9 cellular contexts compared by ENCODE assay signal in the genomic region with DNA sequence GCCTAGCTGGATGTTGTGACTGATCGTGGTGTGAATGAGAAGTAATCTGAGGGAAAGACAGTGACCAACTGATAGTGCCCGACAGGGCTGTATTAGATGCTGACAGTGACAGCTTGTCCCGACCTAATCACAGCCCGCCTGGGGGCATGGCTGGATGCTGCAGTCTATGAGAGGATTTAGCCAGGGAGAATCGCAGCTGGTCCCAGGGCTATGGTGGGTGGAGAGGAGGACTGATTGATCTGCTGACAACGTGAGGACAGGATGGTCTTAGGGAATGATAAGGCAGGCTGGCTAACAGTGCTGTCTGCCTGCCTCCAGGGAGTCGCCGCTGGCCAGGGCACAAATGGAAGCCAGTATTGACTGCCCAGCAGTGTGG. TPM values are rescaled to one million over a fixed set of nuclear protein-coding genes. Genes with fewer than 3 reads are reported as not detected.
DNase-seq lines count a peak whose midpoint lies in the region; ATAC-seq, FAIRE-seq and TF ChIP-seq lines count a peak whose summit lies in the region.
"Had no signal": no experiment of that assay in that cellular context is flagged by ENCODE, and none has a peak within 500 bp of the region (broad histone marks: within the 10 kb centered on the region; RNA-seq: fewer than 3 reads in every experiment).

No MANE protein-coding gene starts in this region.

- peaks cover 40% of the 10 kb centered on the region for H3K79me2 ChIP-seq in K562 (ENCODE audit: control insufficient read depth, insufficient read depth, low read length)
- peaks cover 5% of the 10 kb centered on the region for H3K79me2 ChIP-seq in HepG2 (ENCODE audit: insufficient read depth, low read length)

- TF ChIP-seq CTCF in Caco-2 (IDR thresholded peaks at IDR 0.05; ENCODE audit: insufficient read depth in 1 of 2, low read depth in 1 of 2, low read length in 1 of 2, severe bottlenecking in 1 of 2, unreplicated experiment in 1 of 2) = no peak
- TF ChIP-seq CTCF in K562 (IDR thresholded peaks at IDR 0.05 in 2 of 3, conservative IDR thresholded peaks at IDR 0.05 in 1 of 3; ENCODE audit: insufficient read depth in 2 of 3, low read depth in 1 of 3, low read length in 3 of 3) = no peak
- TF ChIP-seq CTCF in HepG2 (CRISPR knock-in tag; IDR thresholded peaks at IDR 0.05) = no peak
- TF ChIP-seq CTCF in tibial artery (IDR thresholded peaks at IDR 0.05) = no peak

- peaks cover 18% of the 10 kb centered on the region for H3K36me3 Mint-ChIP-seq in Caco-2 (ENCODE audit: insufficient read depth, unreplicated experiment)

- H3K9me3 ChIP-seq in Caco-2 = no peaks in the 10 kb centered on the region
- no peaks in the 10 kb centered on the region for H3K9me3 ChIP-seq in K562 (replicated peaks; ENCODE audit: control insufficient read depth, insufficient read depth, low read depth, low read length)
- H3K9me3 ChIP-seq in HepG2 (ENCODE audit: low read length) = no peaks in the 10 kb centered on the region
- H3K9me3 ChIP-seq in tibial artery = no peaks in the 10 kb centered on the region

- H3K4me2 ChIP-seq in K562 (ENCODE audit: insufficient read depth, low read length) (peak overlapping the region; percentile 93), HepG2 (ENCODE audit: low read depth, low read length) (peak overlapping the region; percentile 98)

- peak overlapping the region; percentile 86 to 94 for H3K9ac ChIP-seq in K562 (ENCODE audit: insufficient read depth in 1 of 2, low read depth in 2 of 2, low read length in 2 of 2)
- peak overlapping the region; percentile 68 for H3K9ac ChIP-seq in HepG2 (ENCODE audit: insufficient read depth, low read depth, low read length)

- in situ Hi-C loops in K562 (cut with MboI) (no loop called here), HepG2 (cut with HindIII; ENCODE audit: extremely low pct_ligation_motif_present, low pct_unique_long_range_greater_than_20kb) (no loop called here)

- no peaks in the 10 kb centered on the region for H3K9me3 Mint-ChIP-seq in Caco-2 (ENCODE audit: unreplicated experiment)

- POLR2A ChIA-PET in Caco-2 (lab: Charles Lee) (interaction anchor here (0.6 to 1.9 kb wide), 4 partner anchors 17 to 1610 kb away, joined by 3 to 16 read pairs (median 8); no protein-coding TSS in a partner anchor), K562 (lab: Yijun Ruan, JAX) (interaction anchor here (0.6 to 2.5 kb wide), 5 partner anchors 11 to 72 kb away, joined by 3 to 8 read pairs (median 4); no protein-coding TSS in a partner anchor), HepG2 (lab: Yijun Ruan, JAX) (interaction anchor here (0.6 to 2.5 kb wide), 5 partner anchors 16 to 146 kb away, joined by 3 to 35 read pairs (median 11); no protein-coding TSS in a partner anchor)

- intact Hi-C loops in Caco-2 (cut with micrococcal nuclease; ENCODE audit: unreplicated experiment) = loop anchor here (2.0 to 5.0 kb wide), 3 partner anchors 19 to 106 kb away; partner anchors contain the start of gene HDAC6
- intact Hi-C loops in K562 (cut with micrococcal nuclease) = loop anchor here (5.0 kb wide), 2 partner anchors 91 to 106 kb away; partner anchors contain the start of genes GATA1 and HDAC6
- intact Hi-C loops in HepG2 (cut with micrococcal nuclease; ENCODE audit: unreplicated experiment) = loop anchor here (2.0 kb wide), 1 partner anchor 19 kb away; no protein-coding TSS in a partner anchor
- intact Hi-C loops in tibial artery (cut with DNase I; ENCODE audit: low total_unique reads) = no loop called here

- peak overlapping the region; percentile 85 for H3K4me3 Mint-ChIP-seq in Caco-2 (ENCODE audit: unreplicated experiment)

- no peak for TF ChIP-seq POLR2A in K562 (conservative IDR thresholded peaks at IDR 0.05)
- TF ChIP-seq POLR2A in HepG2 (IDR thresholded peaks at IDR 0.05; ENCODE audit: insufficient read depth in 1 of 2, low read depth in 2 of 2, low read length in 2 of 2) = no peak

- H3K36me3 ChIP-seq in Caco-2 (ENCODE audit: control insufficient read depth, insufficient read depth, low read length) = no peaks in the 10 kb centered on the region
- peaks cover 29% of the 10 kb centered on the region for H3K36me3 ChIP-seq in K562 (ENCODE audit: control insufficient read depth, insufficient read depth, low read length)
- H3K36me3 ChIP-seq in HepG2 (replicated peaks in 1 of 2; ENCODE audit: control insufficient read depth in 1 of 2, insufficient read depth in 2 of 2, low read length in 2 of 2) = peaks cover 1 to 7% of the 10 kb centered on the region in 2 experiments; a peak in 2 of 5 replicates
- peaks cover 0 to 21% (median 11%) of the 10 kb centered on the region in 3 donors for H3K36me3 ChIP-seq in tibial artery

- TF ChIP-seq RAD21 in K562 (CRISPR knock-in tag; conservative IDR thresholded peaks at IDR 0.05 in 1 of 2, IDR thresholded peaks at IDR 0.05 in 1 of 2) (no peak), HepG2 (CRISPR knock-in tag; IDR thresholded peaks at IDR 0.05) (no peak)

- FAIRE-seq in K562 (lab: Jason Lieb, UNC) (no peak), HepG2 (lab: Jason Lieb, UNC) (no peak)

- no peaks in the 10 kb centered on the region for H3K27me3 Mint-ChIP-seq in Caco-2 (ENCODE audit: insufficient read depth, unreplicated experiment)

- H4K20me1 ChIP-seq in K562 (replicated peaks; ENCODE audit: control insufficient read depth, insufficient read depth, low read length) = peaks cover 4% of the 10 kb centered on the region
- H4K20me1 ChIP-seq in HepG2 (ENCODE audit: insufficient read depth, low read length) = no peaks in the 10 kb centered on the region

- H3K27ac ChIP-seq in K562 (ENCODE audit: extremely low read depth, low read depth, low read length) (peak overlapping the region; percentile 95), HepG2 (ENCODE audit: extremely low read length, insufficient read depth, low read length) (peak overlapping the region; percentile 56), tibial artery (peak overlapping the region; percentile 93 to 97)

- H3K27me3 ChIP-seq in Caco-2 (replicated peaks; ENCODE audit: control insufficient read depth, insufficient read depth, low read length) (no peaks in the 10 kb centered on the region), K562 (ENCODE audit: control insufficient read depth in 2 of 2, insufficient read depth in 2 of 2, low read length in 2 of 2) (no peaks in the 10 kb centered on the region), HepG2 (ENCODE audit: control insufficient read depth in 1 of 2, insufficient read depth in 2 of 2, low read length in 2 of 2) (no peaks in the 10 kb centered on the region), tibial artery (no peaks in the 10 kb centered on the region)

- BruUV-seq in Caco-2 (replicated peaks; lab: Mats Ljungman, UMichigan) (TSS peak; percentile 35), K562 (replicated peaks; lab: Mats Ljungman, UMichigan) (no TSS peak), HepG2 (replicated peaks; lab: Mats Ljungman, UMichigan) (no TSS peak)

- H3K4me1 Mint-ChIP-seq in Caco-2 (ENCODE audit: low read depth, unreplicated experiment) = peaks cover 7% of the 10 kb centered on the region

- CTCF ChIA-PET in Caco-2 (lab: Charles Lee) = interaction anchor here (1.7 kb wide), 1 partner anchor 48 kb away, joined by 5 read pairs; no protein-coding TSS in a partner anchor
- CTCF ChIA-PET in K562 (lab: Yijun Ruan, JAX; ENCODE audit: low intra/inter-chr PET ratio) = no interaction called here
- CTCF ChIA-PET in HepG2 (lab: Yijun Ruan, JAX; ENCODE audit: low intra/inter-chr PET ratio, low total read pairs) = no interaction called here

- 3% methylated on average over 8 of the region's 8 CpGs for WGBS in K562 (ENCODE audit: insufficient coverage, low coverage, missing lambda C conversion rate)
- no CpG with 5 or more reads among the region's 8 CpGs for WGBS in HepG2 (ENCODE audit: low lambda C conversion rate)

- H3K4me3 ChIP-seq in Caco-2 (ENCODE audit: low read depth, low read length) (peak overlapping the region; percentile 69), K562 (peak overlapping the region; percentile 80), HepG2 (replicated peaks in 1 of 3; ENCODE audit: insufficient read depth in 1 of 3, low read depth in 2 of 3, low read length in 3 of 3) (peak overlapping the region; percentile 43 to 75 (median 62)), tibial artery (peak overlapping the region; percentile 65 to 81)

- peak overlapping the region; percentile 79 for H3K27ac Mint-ChIP-seq in Caco-2 (ENCODE audit: unreplicated experiment)

- DNase-seq in Caco-2 (peak in 1 of 2 experiments; percentile 4), K562 (ENCODE audit: extremely low read depth in 1 of 4, low spot score in 3 of 4) (no peak), HepG2 (ENCODE audit: low spot score) (no peak), tibial artery (no peak), SHP77 treated with DMSO at 0.1 percent for 48 hours (lab: John Stamatoyannopoulos, UW) (no peak), NCI-H774 (lab: John Stamatoyannopoulos, UW) (no peak)

- TF ChIP-seq EP300 in K562 (IDR thresholded peaks at IDR 0.05; ENCODE audit: low read length) (no peak), HepG2 (IDR thresholded peaks at IDR 0.05; ENCODE audit: low read depth in 2 of 2, low read length in 2 of 2) (no peak), HepG2 (CRISPR knock-in tag; IDR thresholded peaks at IDR 0.05; ENCODE audit: borderline replicate concordance) (no peak)

- H2AFZ ChIP-seq in K562 (ENCODE audit: low read depth, low read length) (peak overlapping the region; percentile 61), HepG2 (ENCODE audit: low read length) (no peak overlapping the region)

- peak; percentile 11 for ATAC-seq in HG03460 (IDR thresholded peaks at IDR 0.05; ENCODE audit: unreplicated experiment)
- no peak; the same call in 2 of the 3 replicates for ATAC-seq in K562
- peak; percentile 34; the same call in 2 of the 3 replicates for ATAC-seq in HepG2
- no peak for ATAC-seq in HG03469 (IDR thresholded peaks at IDR 0.05; ENCODE audit: unreplicated experiment)

- H3K9me1 ChIP-seq in K562 (ENCODE audit: control insufficient read depth, insufficient read depth, low read length) = no peaks in the 10 kb centered on the region

- H3K4me1 ChIP-seq in Caco-2 (no peaks in the 10 kb centered on the region), K562 (replicated peaks in 1 of 2; ENCODE audit: control insufficient read depth in 2 of 2, insufficient read depth in 2 of 2, low read length in 2 of 2) (peaks cover 25 to 27% of the 10 kb centered on the region in 2 experiments; a peak in 4 of 5 replicates), HepG2 (ENCODE audit: insufficient read depth, low read length) (peaks cover 17% of the 10 kb centered on the region), tibial artery (peaks cover 0 to 12% (median 3%) of the 10 kb centered on the region in 4 donors)

RNA-seq across cellular contexts. Expression of gene SUV39H1, which starts 0.6 kb away (rescaled TPM):
- 13.9 and 15.8 TPM in 2 replicates for total RNA-seq in Caco-2 (2022)
- 9.5 and 28.8 TPM in 2 replicates for total RNA-seq in K562 (2011; cell fraction: chromatin; rRNA removed; ENCODE audit: low replicate concordance)
- total RNA-seq in K562 (2011; cell fraction: nucleolus; rRNA removed) = 29.4 and 31.5 TPM in 2 replicates
- 20.1 and 21.3 TPM in 2 replicates for total RNA-seq in K562 (2011; cell fraction: nucleoplasm; rRNA removed)
- 21.7 and 29.1 TPM in 2 replicates for total RNA-seq in K562 (2014; rRNA removed)
- total RNA-seq in K562 (2014; rRNA removed; fragmentation: Illumina TruSeq; extraction: Trizol) = 11.5 and 13.1 TPM in 2 replicates
- total RNA-seq in K562 (2015; rRNA removed; fragmentation: Illumina TruSeq; extraction: Trizol) = 17.9 and 19.0 TPM in 2 replicates
- total RNA-seq in K562 (2021) = 31.9 and 34.7 TPM in 2 replicates
- 13.8 and 26.0 TPM in 2 replicates for polyA plus RNA-seq in K562 (2011; rRNA removed)
- polyA plus RNA-seq in K562 (2011; cell fraction: cytosol; rRNA removed) = 23.8 and 37.0 TPM in 2 replicates
- 38.1 and 50.4 TPM in 2 replicates for polyA plus RNA-seq in K562 (2011; cell fraction: nucleus; rRNA removed)
- polyA plus RNA-seq in K562 (2012) = 26.5 and 33.6 TPM in 2 replicates
- 32.1 and 33.5 TPM in 2 replicates for polyA plus RNA-seq in K562 (2014; fragmentation: Illumina TruSeq; extraction: Trizol)
- 1 to 10 TPM; 4.7 to 6.5 TPM for polyA plus RNA-seq in K562 (2014; fragmentation: Nextera tagmentation; extraction: Ambion mirVana)
- 19.0 and 19.4 TPM in 2 replicates for polyA plus RNA-seq in K562 (2014; rRNA removed)
- polyA minus RNA-seq in K562 (2011; rRNA and poly(A)+ RNA removed) = 16.9 and 18.2 TPM in 2 replicates
- polyA minus RNA-seq in K562 (2011; cell fraction: cytosol; rRNA and poly(A)+ RNA removed) = 18.5 and 20.0 TPM in 2 replicates
- polyA minus RNA-seq in K562 (2011; cell fraction: nucleus; rRNA and poly(A)+ RNA removed) = 15.3 and 17.7 TPM in 2 replicates
- total RNA-seq in HepG2 (2016; rRNA removed; fragmentation: Illumina TruSeq; extraction: Trizol) = 9.9 and 10.1 TPM in 2 replicates
- 1.2 and 1.6 TPM in 2 replicates for total RNA-seq in HepG2 (2016; cell fraction: cytosol; rRNA removed; fragmentation: Illumina TruSeq; extraction: Trizol; ENCODE audit: low read depth)
- total RNA-seq in HepG2 (2016; cell fraction: insoluble cytoplasmic fraction; rRNA removed; fragmentation: Illumina TruSeq; extraction: Trizol) = 9.2 and 10.1 TPM in 2 replicates
- 5.1 and 5.5 TPM in 2 replicates for total RNA-seq in HepG2 (2016; cell fraction: membrane; rRNA removed; fragmentation: Illumina TruSeq; extraction: Trizol)
- total RNA-seq in HepG2 (2016; cell fraction: nucleus; rRNA removed; fragmentation: Illumina TruSeq; extraction: Trizol) = 7.0 and 7.4 TPM in 2 replicates
- 3.2 and 5.2 TPM in 2 replicates for polyA plus RNA-seq in HepG2 (2011; rRNA removed)
- 2.8 and 5.0 TPM in 2 replicates for polyA plus RNA-seq in HepG2 (2011; cell fraction: cytosol; rRNA removed)
- 5.5 and 9.7 TPM in 2 replicates for polyA plus RNA-seq in HepG2 (2011; cell fraction: nucleus; rRNA removed)
- 2.7 and 4.7 TPM in 2 replicates for polyA plus RNA-seq in HepG2 (2012)
- polyA plus RNA-seq in HepG2 (2016; cell fraction: cytosol; fragmentation: Illumina TruSeq; extraction: Trizol; ENCODE audit: low read depth) = 1.3 and 1.5 TPM in 2 replicates
- 8.6 and 12.5 TPM in 2 replicates for polyA plus RNA-seq in HepG2 (2016; cell fraction: insoluble cytoplasmic fraction; fragmentation: Illumina TruSeq; extraction: Trizol; ENCODE audit: low read depth)
- polyA plus RNA-seq in HepG2 (2016; cell fraction: membrane; fragmentation: Illumina TruSeq; extraction: Trizol; ENCODE audit: low read depth) = 3.6 and 3.7 TPM in 2 replicates
- 13.6 and 14.6 TPM in 2 replicates for polyA plus RNA-seq in HepG2 (2016; cell fraction: nucleus; fragmentation: Illumina TruSeq; extraction: Trizol; ENCODE audit: insufficient read depth, low read depth)
- 9.3 and 68.5 TPM in 2 replicates for polyA minus RNA-seq in HepG2 (2011; rRNA and poly(A)+ RNA removed; ENCODE audit: low replicate concordance)
- polyA minus RNA-seq in HepG2 (2011; cell fraction: cytosol; rRNA and poly(A)+ RNA removed) = 3.1 and 5.0 TPM in 2 replicates
- polyA minus RNA-seq in HepG2 (2011; cell fraction: nucleus; rRNA and poly(A)+ RNA removed) = 3.9 and 4.2 TPM in 2 replicates

RNA-seq across cellular contexts. Expression of gene WAS, which starts 12.3 kb away (rescaled TPM):
- total RNA-seq in Caco-2 (2022) (0.39 and 0.43 TPM in 2 replicates), K562 (2014; rRNA removed) (8.8 and 9.7 TPM in 2 replicates), K562 (2014; rRNA removed; fragmentation: Illumina TruSeq; extraction: Trizol) (2.4 and 2.9 TPM in 2 replicates), K562 (2015; rRNA removed; fragmentation: Illumina TruSeq; extraction: Trizol) (5.9 and 7.9 TPM in 2 replicates), K562 (2021) (10.8 and 15.7 TPM in 2 replicates), HepG2 (2016; rRNA removed; fragmentation: Illumina TruSeq; extraction: Trizol) (not detected in 2 replicates)
- total RNA-seq in K562 (2011; cell fraction: chromatin; rRNA removed; ENCODE audit: low replicate concordance) = 0.72 and 3.4 TPM in 2 replicates
- total RNA-seq in K562 (2011; cell fraction: nucleolus; rRNA removed) = 2.2 and 2.8 TPM in 2 replicates
- 0.95 and 3.4 TPM in 2 replicates for total RNA-seq in K562 (2011; cell fraction: nucleoplasm; rRNA removed)
- polyA plus RNA-seq in K562 (2011; rRNA removed) (1.2 and 20.4 TPM in 2 replicates), K562 (2014; fragmentation: Illumina TruSeq; extraction: Trizol) (16.1 and 17.7 TPM in 2 replicates), K562 (2014; fragmentation: Nextera tagmentation; extraction: Ambion mirVana) (under 1 TPM; 0.11 to 0.25 TPM), K562 (2014; rRNA removed) (3.8 and 4.3 TPM in 2 replicates), HepG2 (2011; rRNA removed) (0.11 and 0.18 TPM in 2 replicates)
- 2.1 and 14.4 TPM in 2 replicates for polyA plus RNA-seq in K562 (2011; cell fraction: cytosol; rRNA removed)
- polyA plus RNA-seq in K562 (2011; cell fraction: nucleus; rRNA removed) = 8.1 and 32.0 TPM in 2 replicates
- 15.0 and 38.9 TPM in 2 replicates for polyA plus RNA-seq in K562 (2012)
- polyA minus RNA-seq in K562 (2011; rRNA and poly(A)+ RNA removed) = 1.6 and 7.1 TPM in 2 replicates
- 4.1 and 34.6 TPM in 2 replicates for polyA minus RNA-seq in K562 (2011; cell fraction: cytosol; rRNA and poly(A)+ RNA removed)
- 2.3 and 18.2 TPM in 2 replicates for polyA minus RNA-seq in K562 (2011; cell fraction: nucleus; rRNA and poly(A)+ RNA removed)
- not detected in 2 replicates for total RNA-seq in HepG2 (2016; cell fraction: cytosol; rRNA removed; fragmentation: Illumina TruSeq; extraction: Trizol; ENCODE audit: low read depth)
- total RNA-seq in HepG2 (2016; cell fraction: insoluble cytoplasmic fraction; rRNA removed; fragmentation: Illumina TruSeq; extraction: Trizol) = not detected in 2 replicates
- total RNA-seq in HepG2 (2016; cell fraction: membrane; rRNA removed; fragmentation: Illumina TruSeq; extraction: Trizol) = not detected in 2 replicates
- total RNA-seq in HepG2 (2016; cell fraction: nucleus; rRNA removed; fragmentation: Illumina TruSeq; extraction: Trizol) = not detected in 2 replicates
- 0.03 TPM in 1 of 2 replicates, not detected in the other for polyA plus RNA-seq in HepG2 (2011; cell fraction: cytosol; rRNA removed)
- polyA plus RNA-seq in HepG2 (2011; cell fraction: nucleus; rRNA removed) = 0.21 and 0.54 TPM in 2 replicates
- polyA plus RNA-seq in HepG2 (2012) = 0.21 TPM in 2 replicates
- polyA plus RNA-seq in HepG2 (2016; cell fraction: cytosol; fragmentation: Illumina TruSeq; extraction: Trizol; ENCODE audit: low read depth) = not detected in 2 replicates
- not detected in 2 replicates for polyA plus RNA-seq in HepG2 (2016; cell fraction: insoluble cytoplasmic fraction; fragmentation: Illumina TruSeq; extraction: Trizol; ENCODE audit: low read depth)
- polyA plus RNA-seq in HepG2 (2016; cell fraction: membrane; fragmentation: Illumina TruSeq; extraction: Trizol; ENCODE audit: low read depth) = not detected in 2 replicates
- not detected in 2 replicates for polyA plus RNA-seq in HepG2 (2016; cell fraction: nucleus; fragmentation: Illumina TruSeq; extraction: Trizol; ENCODE audit: insufficient read depth, low read depth)
- 0.08 and 0.09 TPM in 2 replicates for polyA minus RNA-seq in HepG2 (2011; rRNA and poly(A)+ RNA removed; ENCODE audit: low replicate concordance)
- not detected in 2 replicates for polyA minus RNA-seq in HepG2 (2011; cell fraction: cytosol; rRNA and poly(A)+ RNA removed)
- polyA minus RNA-seq in HepG2 (2011; cell fraction: nucleus; rRNA and poly(A)+ RNA removed) = not detected in 2 replicates
- total RNA-seq: LHCN-M2 had no signal

Comparison
In these comparisons a context has a peak if more than half of its experiments do, and no peak if none do; other contexts are left out.
1. ATAC-seq: peak in HG03460 (single experiment) and HepG2 (single experiment); none in K562 (single experiment) and HG03469 (single experiment).
2. Peak in every context shown above with its lines, with median percentiles within 50 percentile points of each other: H3K4me3 ChIP-seq and H3K27ac ChIP-seq.